In the genomic region with DNA sequence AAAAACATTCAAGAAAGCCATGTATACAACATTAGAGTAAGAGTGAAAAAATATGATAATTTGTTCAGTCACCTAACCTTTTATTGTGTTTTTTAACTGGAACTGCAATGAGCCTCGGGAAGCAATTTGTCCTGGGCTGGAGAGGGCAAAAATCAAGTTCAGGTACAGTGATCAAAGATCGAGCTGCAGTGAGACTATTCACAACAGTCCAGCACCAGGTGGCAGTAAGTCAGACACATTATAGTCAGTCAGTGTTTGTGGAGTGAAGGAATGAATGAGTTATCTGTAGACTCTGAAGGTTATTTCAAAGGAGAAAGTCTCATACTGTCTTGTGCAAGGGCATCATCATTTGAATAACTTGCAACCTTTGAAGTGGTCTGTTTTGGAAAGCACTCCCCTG, we compare ENCODE assay signal across 1 cellular context.
TF ChIP-seq lines count a peak whose summit lies in the region.

No MANE protein-coding gene starts in this region.

TF ChIP-seq in HepG2, 621 proteins besides CTCF, POLR2A, EP300 and RAD21 (continued from another document):
- TF ChIP-seq, protein P1, sequence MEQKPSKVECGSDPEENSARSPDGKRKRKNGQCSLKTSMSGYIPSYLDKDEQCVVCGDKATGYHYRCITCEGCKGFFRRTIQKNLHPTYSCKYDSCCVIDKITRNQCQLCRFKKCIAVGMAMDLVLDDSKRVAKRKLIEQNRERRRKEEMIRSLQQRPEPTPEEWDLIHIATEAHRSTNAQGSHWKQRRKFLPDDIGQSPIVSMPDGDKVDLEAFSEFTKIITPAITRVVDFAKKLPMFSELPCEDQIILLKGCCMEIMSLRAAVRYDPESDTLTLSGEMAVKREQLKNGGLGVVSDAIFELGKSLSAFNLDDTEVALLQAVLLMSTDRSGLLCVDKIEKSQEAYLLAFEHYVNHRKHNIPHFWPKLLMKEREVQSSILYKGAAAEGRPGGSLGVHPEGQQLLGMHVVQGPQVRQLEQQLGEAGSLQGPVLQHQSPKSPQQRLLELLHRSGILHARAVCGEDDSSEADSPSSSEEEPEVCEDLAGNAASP (CRISPR knock-in tag; IDR thresholded peaks at IDR 0.05; ENCODE audit: borderline replicate concordance), result peak; percentile 29; the same call in 1 of the 2 replicates
- TF ChIP-seq, protein P2, sequence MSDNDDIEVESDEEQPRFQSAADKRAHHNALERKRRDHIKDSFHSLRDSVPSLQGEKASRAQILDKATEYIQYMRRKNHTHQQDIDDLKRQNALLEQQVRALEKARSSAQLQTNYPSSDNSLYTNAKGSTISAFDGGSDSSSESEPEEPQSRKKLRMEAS (IDR thresholded peaks at IDR 0.05), result no peak
- TF ChIP-seq SRY (CRISPR knock-in tag; IDR thresholded peaks at IDR 0.05), result no peak
- TF ChIP-seq, protein P3, sequence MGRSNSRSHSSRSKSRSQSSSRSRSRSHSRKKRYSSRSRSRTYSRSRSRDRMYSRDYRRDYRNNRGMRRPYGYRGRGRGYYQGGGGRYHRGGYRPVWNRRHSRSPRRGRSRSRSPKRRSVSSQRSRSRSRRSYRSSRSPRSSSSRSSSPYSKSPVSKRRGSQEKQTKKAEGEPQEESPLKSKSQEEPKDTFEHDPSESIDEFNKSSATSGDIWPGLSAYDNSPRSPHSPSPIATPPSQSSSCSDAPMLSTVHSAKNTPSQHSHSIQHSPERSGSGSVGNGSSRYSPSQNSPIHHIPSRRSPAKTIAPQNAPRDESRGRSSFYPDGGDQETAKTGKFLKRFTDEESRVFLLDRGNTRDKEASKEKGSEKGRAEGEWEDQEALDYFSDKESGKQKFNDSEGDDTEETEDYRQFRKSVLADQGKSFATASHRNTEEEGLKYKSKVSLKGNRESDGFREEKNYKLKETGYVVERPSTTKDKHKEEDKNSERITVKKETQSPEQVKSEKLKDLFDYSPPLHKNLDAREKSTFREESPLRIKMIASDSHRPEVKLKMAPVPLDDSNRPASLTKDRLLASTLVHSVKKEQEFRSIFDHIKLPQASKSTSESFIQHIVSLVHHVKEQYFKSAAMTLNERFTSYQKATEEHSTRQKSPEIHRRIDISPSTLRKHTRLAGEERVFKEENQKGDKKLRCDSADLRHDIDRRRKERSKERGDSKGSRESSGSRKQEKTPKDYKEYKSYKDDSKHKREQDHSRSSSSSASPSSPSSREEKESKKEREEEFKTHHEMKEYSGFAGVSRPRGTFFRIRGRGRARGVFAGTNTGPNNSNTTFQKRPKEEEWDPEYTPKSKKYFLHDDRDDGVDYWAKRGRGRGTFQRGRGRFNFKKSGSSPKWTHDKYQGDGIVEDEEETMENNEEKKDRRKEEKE (IDR thresholded peaks at IDR 0.05), result no peak
- TF ChIP-seq MED1 (CRISPR knock-in tag; IDR thresholded peaks at IDR 0.05), result 0 out of 2 replicates have a peak, but pooled peaks have one; percentile 33
- TF ChIP-seq ZNF652 (CRISPR knock-in tag; IDR thresholded peaks at IDR 0.05; ENCODE audit: borderline replicate concordance, low read depth), result no peak
- no peak for TF ChIP-seq NKX3-1 (CRISPR knock-in tag; IDR thresholded peaks at IDR 0.05)
- TF ChIP-seq SAFB2 (CRISPR knock-in tag; IDR thresholded peaks at IDR 0.05; ENCODE audit: borderline replicate concordance, low read depth), result no peak
- TF ChIP-seq ZNF260 (CRISPR knock-in tag; IDR thresholded peaks at IDR 0.05; ENCODE audit: borderline replicate concordance, low read depth), result no peak
- TF ChIP-seq ZNF773 (CRISPR knock-in tag; IDR thresholded peaks at IDR 0.05; ENCODE audit: borderline replicate concordance), result no peak
- TF ChIP-seq EEA1 (CRISPR knock-in tag; IDR thresholded peaks at IDR 0.05; ENCODE audit: borderline replicate concordance), result no peak
- 0 out of 2 replicates have a peak, but pooled peaks have one; percentile 16 for TF ChIP-seq HDAC1 (CRISPR knock-in tag; IDR thresholded peaks at IDR 0.05)
- TF ChIP-seq ZGPAT (CRISPR knock-in tag; IDR thresholded peaks at IDR 0.05), result peak; percentile 34; the same call in 1 of the 2 replicates
- no peak for TF ChIP-seq ZSCAN21 (CRISPR knock-in tag; IDR thresholded peaks at IDR 0.05; ENCODE audit: borderline replicate concordance)
- TF ChIP-seq, protein P4, sequence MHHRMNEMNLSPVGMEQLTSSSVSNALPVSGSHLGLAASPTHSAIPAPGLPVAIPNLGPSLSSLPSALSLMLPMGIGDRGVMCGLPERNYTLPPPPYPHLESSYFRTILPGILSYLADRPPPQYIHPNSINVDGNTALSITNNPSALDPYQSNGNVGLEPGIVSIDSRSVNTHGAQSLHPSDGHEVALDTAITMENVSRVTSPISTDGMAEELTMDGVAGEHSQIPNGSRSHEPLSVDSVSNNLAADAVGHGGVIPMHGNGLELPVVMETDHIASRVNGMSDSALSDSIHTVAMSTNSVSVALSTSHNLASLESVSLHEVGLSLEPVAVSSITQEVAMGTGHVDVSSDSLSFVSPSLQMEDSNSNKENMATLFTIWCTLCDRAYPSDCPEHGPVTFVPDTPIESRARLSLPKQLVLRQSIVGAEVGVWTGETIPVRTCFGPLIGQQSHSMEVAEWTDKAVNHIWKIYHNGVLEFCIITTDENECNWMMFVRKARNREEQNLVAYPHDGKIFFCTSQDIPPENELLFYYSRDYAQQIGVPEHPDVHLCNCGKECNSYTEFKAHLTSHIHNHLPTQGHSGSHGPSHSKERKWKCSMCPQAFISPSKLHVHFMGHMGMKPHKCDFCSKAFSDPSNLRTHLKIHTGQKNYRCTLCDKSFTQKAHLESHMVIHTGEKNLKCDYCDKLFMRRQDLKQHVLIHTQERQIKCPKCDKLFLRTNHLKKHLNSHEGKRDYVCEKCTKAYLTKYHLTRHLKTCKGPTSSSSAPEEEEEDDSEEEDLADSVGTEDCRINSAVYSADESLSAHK (CRISPR knock-in tag; IDR thresholded peaks at IDR 0.05; ENCODE audit: borderline replicate concordance), result no peak
- TF ChIP-seq, protein P5, sequence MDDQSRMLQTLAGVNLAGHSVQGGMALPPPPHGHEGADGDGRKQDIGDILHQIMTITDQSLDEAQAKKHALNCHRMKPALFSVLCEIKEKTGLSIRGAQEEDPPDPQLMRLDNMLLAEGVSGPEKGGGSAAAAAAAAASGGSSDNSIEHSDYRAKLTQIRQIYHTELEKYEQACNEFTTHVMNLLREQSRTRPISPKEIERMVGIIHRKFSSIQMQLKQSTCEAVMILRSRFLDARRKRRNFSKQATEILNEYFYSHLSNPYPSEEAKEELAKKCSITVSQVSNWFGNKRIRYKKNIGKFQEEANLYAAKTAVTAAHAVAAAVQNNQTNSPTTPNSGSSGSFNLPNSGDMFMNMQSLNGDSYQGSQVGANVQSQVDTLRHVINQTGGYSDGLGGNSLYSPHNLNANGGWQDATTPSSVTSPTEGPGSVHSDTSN (CRISPR knock-in tag; IDR thresholded peaks at IDR 0.05; ENCODE audit: borderline replicate concordance), result no peak
- TF ChIP-seq E2F1 (CRISPR knock-in tag; IDR thresholded peaks at IDR 0.05), result no peak
- no peak for TF ChIP-seq ZFP62 (CRISPR knock-in tag; IDR thresholded peaks at IDR 0.05)
- peak; percentile 93 for TF ChIP-seq ZNF24 (IDR thresholded peaks at IDR 0.05)
- 0 out of 2 replicates have a peak, but pooled peaks have one; percentile 32 for TF ChIP-seq IRF2 (CRISPR knock-in tag; IDR thresholded peaks at IDR 0.05)
- TF ChIP-seq ZNF331 (CRISPR knock-in tag; IDR thresholded peaks at IDR 0.05), result no peak
- TF ChIP-seq ERF (CRISPR knock-in tag; IDR thresholded peaks at IDR 0.05), result peak; percentile 49; the same call in 1 of the 2 replicates
- peak; percentile 59 for TF ChIP-seq PHF21A (CRISPR knock-in tag; IDR thresholded peaks at IDR 0.05)
- no peak for TF ChIP-seq ZNF510 (CRISPR knock-in tag; IDR thresholded peaks at IDR 0.05; ENCODE audit: low read depth)
- no peak for TF ChIP-seq ETV6 (CRISPR knock-in tag; conservative IDR thresholded peaks at IDR 0.05)
- TF ChIP-seq MIER3 (CRISPR knock-in tag; IDR thresholded peaks at IDR 0.05; ENCODE audit: borderline replicate concordance), result no peak
- no peak for TF ChIP-seq SSRP1 (CRISPR knock-in tag; IDR thresholded peaks at IDR 0.05)
- TF ChIP-seq, protein P6, sequence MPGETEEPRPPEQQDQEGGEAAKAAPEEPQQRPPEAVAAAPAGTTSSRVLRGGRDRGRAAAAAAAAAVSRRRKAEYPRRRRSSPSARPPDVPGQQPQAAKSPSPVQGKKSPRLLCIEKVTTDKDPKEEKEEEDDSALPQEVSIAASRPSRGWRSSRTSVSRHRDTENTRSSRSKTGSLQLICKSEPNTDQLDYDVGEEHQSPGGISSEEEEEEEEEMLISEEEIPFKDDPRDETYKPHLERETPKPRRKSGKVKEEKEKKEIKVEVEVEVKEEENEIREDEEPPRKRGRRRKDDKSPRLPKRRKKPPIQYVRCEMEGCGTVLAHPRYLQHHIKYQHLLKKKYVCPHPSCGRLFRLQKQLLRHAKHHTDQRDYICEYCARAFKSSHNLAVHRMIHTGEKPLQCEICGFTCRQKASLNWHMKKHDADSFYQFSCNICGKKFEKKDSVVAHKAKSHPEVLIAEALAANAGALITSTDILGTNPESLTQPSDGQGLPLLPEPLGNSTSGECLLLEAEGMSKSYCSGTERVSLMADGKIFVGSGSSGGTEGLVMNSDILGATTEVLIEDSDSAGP (CRISPR knock-in tag; IDR thresholded peaks at IDR 0.05; ENCODE audit: borderline replicate concordance), result no peak
- TF ChIP-seq, protein P7, sequence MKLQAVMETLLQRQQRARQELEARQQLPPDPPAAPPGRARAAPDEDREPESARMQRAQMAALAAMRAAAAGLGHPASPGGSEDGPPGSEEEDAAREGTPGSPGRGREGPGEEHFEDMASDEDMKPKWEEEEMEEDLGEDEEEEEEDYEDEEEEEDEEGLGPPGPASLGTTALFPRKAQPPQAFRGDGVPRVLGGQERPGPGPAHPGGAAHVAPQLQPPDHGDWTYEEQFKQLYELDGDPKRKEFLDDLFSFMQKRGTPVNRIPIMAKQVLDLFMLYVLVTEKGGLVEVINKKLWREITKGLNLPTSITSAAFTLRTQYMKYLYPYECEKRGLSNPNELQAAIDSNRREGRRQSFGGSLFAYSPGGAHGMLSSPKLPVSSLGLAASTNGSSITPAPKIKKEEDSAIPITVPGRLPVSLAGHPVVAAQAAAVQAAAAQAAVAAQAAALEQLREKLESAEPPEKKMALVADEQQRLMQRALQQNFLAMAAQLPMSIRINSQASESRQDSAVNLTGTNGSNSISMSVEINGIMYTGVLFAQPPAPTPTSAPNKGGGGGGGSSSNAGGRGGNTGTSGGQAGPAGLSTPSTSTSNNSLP (IDR thresholded peaks at IDR 0.05; ENCODE audit: low read depth, low read length), result peak; percentile 61
- no peak for TF ChIP-seq IKZF1 (IDR thresholded peaks at IDR 0.05)
- TF ChIP-seq ZNF335 (CRISPR knock-in tag; IDR thresholded peaks at IDR 0.05), result no peak
- no peak for TF ChIP-seq RXRA (CRISPR knock-in tag; IDR thresholded peaks at IDR 0.05)
- TF ChIP-seq REPIN1 (CRISPR knock-in tag; IDR thresholded peaks at IDR 0.05; ENCODE audit: borderline replicate concordance, low read depth), result no peak
- TF ChIP-seq MIXL1 (CRISPR knock-in tag; IDR thresholded peaks at IDR 0.05), result peak; percentile 74; the same call in 1 of the 2 replicates
- TF ChIP-seq ZNF230 (CRISPR knock-in tag; IDR thresholded peaks at IDR 0.05), result no peak
- no peak for TF ChIP-seq ZNF160 (CRISPR knock-in tag; IDR thresholded peaks at IDR 0.05)
- no peak for TF ChIP-seq KLF16 (CRISPR knock-in tag; IDR thresholded peaks at IDR 0.05)
- no peak for TF ChIP-seq SOX13 (IDR thresholded peaks at IDR 0.05)
- peak in 1 of 2 experiments; percentile 26; a peak in 1 of 4 replicates for TF ChIP-seq SOX13 (CRISPR knock-in tag; conservative IDR thresholded peaks at IDR 0.05 in 1 of 2, IDR thresholded peaks at IDR 0.05 in 1 of 2)
- no peak for TF ChIP-seq THAP8 (CRISPR knock-in tag; IDR thresholded peaks at IDR 0.05; ENCODE audit: borderline replicate concordance)
- no peak for TF ChIP-seq ZFP36L1 (CRISPR knock-in tag; IDR thresholded peaks at IDR 0.05)
- no peak for TF ChIP-seq NR1H2 (CRISPR knock-in tag; IDR thresholded peaks at IDR 0.05; ENCODE audit: borderline replicate concordance, low read depth)
- TF ChIP-seq ZBTB3 (CRISPR knock-in tag; IDR thresholded peaks at IDR 0.05; ENCODE audit: borderline replicate concordance, low read depth), result 0 out of 2 replicates have a peak, but pooled peaks have one; percentile 28
